Comparison of ENCODE assay signal across 7 cellular contexts in the genomic region with DNA sequence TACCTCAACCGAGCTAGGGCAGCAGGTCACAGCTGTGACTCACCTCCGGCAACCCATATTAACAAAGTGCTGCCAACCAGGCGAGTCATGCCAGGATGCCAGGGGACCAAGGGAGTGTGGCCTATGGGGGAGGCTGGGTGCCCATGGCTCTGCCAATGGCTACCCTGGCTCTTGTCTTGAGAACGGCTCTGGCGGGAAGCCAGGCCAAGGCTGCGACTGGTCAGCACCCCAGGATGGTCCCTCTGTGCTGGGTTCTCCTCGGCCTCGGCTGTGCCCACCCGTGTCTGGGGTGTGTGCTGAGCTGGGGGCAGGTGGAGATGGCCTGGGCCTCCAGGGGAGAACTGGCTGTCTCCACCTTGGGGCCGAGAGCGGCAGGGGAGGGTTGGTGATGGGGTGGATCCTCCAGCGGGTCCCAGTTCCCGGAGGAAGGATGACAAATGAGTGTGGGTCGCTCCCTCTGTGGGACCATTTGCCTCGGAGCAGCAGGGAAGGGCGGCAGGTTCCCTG.
DNase-seq lines count a peak whose midpoint lies in the region; ATAC-seq and TF ChIP-seq lines count a peak whose summit lies in the region.

No MANE protein-coding gene starts in this region.

- no peaks in the 10 kb centered on the region for H3K36me3 ChIP-seq in HUES64 (ENCODE audit: insufficient read depth, low read length)
- no peaks in the 10 kb centered on the region for H3K36me3 ChIP-seq in lower lobe of right lung
- H3K36me3 ChIP-seq in aorta (ENCODE audit: control insufficient read depth in 1 of 2, insufficient read depth in 2 of 2, low read length in 1 of 2) = no peaks in the 10 kb centered on the region

- no peak for TF ChIP-seq CTCF in lower lobe of right lung (IDR thresholded peaks at IDR 0.05)

- DNase-seq in astrocyte of the hippocampus (ENCODE audit: low read depth, low spot score) (peak; percentile 75), lower lobe of right lung (no peak), aorta (peak; percentile 82 to 83), foreskin melanocyte (no peak)

- H3K27ac ChIP-seq in HUES64 (ENCODE audit: low read depth, low read length) (no peak overlapping the region), lower lobe of right lung (peak overlapping the region; percentile 75), aorta (ENCODE audit: low read depth in 1 of 2, low read length in 2 of 2) (no peak overlapping the region)

- ATAC-seq in GM18502 (IDR thresholded peaks at IDR 0.05; ENCODE audit: poor library complexity, unreplicated experiment) (peak; percentile 18), lower lobe of right lung (peak; percentile 47 to 52), aorta (ENCODE audit: low FRiP score) (peak; percentile 61), HG03469 (IDR thresholded peaks at IDR 0.05; ENCODE audit: unreplicated experiment) (no peak)

- peak overlapping the region; percentile 69 for H3K4me3 ChIP-seq in HUES64 (ENCODE audit: low read length)
- peak overlapping the region; percentile 79 for H3K4me3 ChIP-seq in lower lobe of right lung
- H3K4me3 ChIP-seq in aorta (ENCODE audit: low read length in 2 of 2) = no peak overlapping the region

- 50% methylated on average over 16 of the region's 16 CpGs for WGBS in HUES64
- WGBS in aorta, 2 donors = 9 to 10% methylated on average over 16 of the region's 16 CpGs

- H3K9me3 ChIP-seq in HUES64 (ENCODE audit: insufficient read depth, low read depth, low read length) = no peaks in the 10 kb centered on the region; the same call in 1 of the 2 replicates
- H3K9me3 ChIP-seq in lower lobe of right lung = no peaks in the 10 kb centered on the region
- no peaks in the 10 kb centered on the region for H3K9me3 ChIP-seq in aorta (ENCODE audit: control insufficient read depth, low read length)

- H3K27me3 ChIP-seq in HUES64 (ENCODE audit: insufficient read depth, low read length) (peaks cover 45% of the 10 kb centered on the region), lower lobe of right lung (ENCODE audit: low read depth) (no peaks in the 10 kb centered on the region), aorta (ENCODE audit: control insufficient read depth in 1 of 2, insufficient read depth in 2 of 2, low read length in 1 of 2) (no peaks in the 10 kb centered on the region)

- intact Hi-C loops in lower lobe of right lung (cut with DNase I) (loop anchor here (10.0 kb wide), 1 partner anchor 281 kb away; no protein-coding TSS in a partner anchor), aorta (cut with DNase I) (loop anchor here (1.0 to 10.0 kb wide), 5 partner anchors 265 to 911 kb away; no protein-coding TSS in a partner anchor)

- no peak overlapping the region for H3K9ac ChIP-seq in HUES64 (ENCODE audit: low read depth, low read length)

- H3K4me1 ChIP-seq in HUES64 (ENCODE audit: insufficient read depth, low read length) (peaks cover 20% of the 10 kb centered on the region), lower lobe of right lung (peaks cover 28% of the 10 kb centered on the region), aorta (ENCODE audit: control insufficient read depth in 1 of 2, insufficient read depth in 2 of 2, low read length in 2 of 2) (no peaks in the 10 kb centered on the region)

Comparison
In these comparisons a context has a peak if more than half of its experiments do, and no peak if none do; other contexts are left out.
1. H3K4me3 ChIP-seq: peak in HUES64 (single experiment) and lower lobe of right lung (single experiment); none in aorta (0 of 2).
2. DNase-seq: peak in astrocyte of the hippocampus (single experiment) and aorta (2 of 2); none in lower lobe of right lung (single experiment) and foreskin melanocyte (single experiment).